ENCODE assay signal across 13 cellular contexts in genomic region chr4:167903291-167903721, GRCh38.
A peak's percentile ranks its signal among the peaks of the same experiment; 100 is the strongest.
DNase-seq lines count a peak whose midpoint lies in the region; FAIRE-seq and TF ChIP-seq lines count a peak whose summit lies in the region.
"Had no signal": no experiment of that assay in that cellular context is flagged by ENCODE, and none has a peak within 500 bp of the region (broad histone marks: within the 10 kb centered on the region; RNA-seq: fewer than 3 reads in every experiment).

No MANE protein-coding gene starts in this region.

- no peak for TF ChIP-seq CTCF in endothelial cell of umbilical vein (IDR thresholded peaks at IDR 0.05; ENCODE audit: extremely low read depth in 1 of 2, insufficient read depth in 1 of 2, low read depth in 1 of 2, low read length in 2 of 2)

- H2BK120ac ChIP-seq in mesenchymal stem cell (ENCODE audit: low read depth, low read length), result no peak overlapping the region

- intact Hi-C loops in endothelial cell of umbilical vein (cut with micrococcal nuclease), result no loop called here

- no peak overlapping the region for H3K23ac ChIP-seq in mesenchymal stem cell (ENCODE audit: low read length in 2 of 2)

- H4K20me1 ChIP-seq in endothelial cell of umbilical vein (replicated peaks; ENCODE audit: control insufficient read depth, extremely low read depth, insufficient read depth, low read length), result no peaks in the 10 kb centered on the region

- POLR2A ChIA-PET in endothelial cell of umbilical vein (lab: Charles Lee), result no interaction called here

- FAIRE-seq in endothelial cell of umbilical vein (lab: Jason Lieb, UNC), result no peak

- TF ChIP-seq POLR2A in endothelial cell of umbilical vein (IDR thresholded peaks at IDR 0.05; ENCODE audit: low read depth, low read length), result no peak

- BruUV-seq in endothelial cell of umbilical vein (replicated peaks; lab: Mats Ljungman, UMichigan), result no TSS peak

- no peak overlapping the region for H3K4me3 ChIP-seq in endothelial cell of umbilical vein (replicated peaks in 1 of 3; ENCODE audit: insufficient read depth in 1 of 3, low read depth in 1 of 3, low read length in 3 of 3)
- H3K4me3 ChIP-seq in mesenchymal stem cell (ENCODE audit: insufficient read depth in 1 of 2, low read depth in 1 of 2, low read length in 2 of 2), result peak overlapping the region in 1 of 2 experiments; percentile 32
- H3K4me3 ChIP-seq: right atrium auricular region, SJCRH30 had no signal

- H3K27me3 ChIP-seq in endothelial cell of umbilical vein (ENCODE audit: control insufficient read depth in 2 of 2, insufficient read depth in 2 of 2, low read length in 2 of 2), result no peaks in the 10 kb centered on the region
- H3K27me3 ChIP-seq in mesenchymal stem cell (ENCODE audit: control insufficient read depth in 1 of 2, insufficient read depth in 1 of 2, low read length in 2 of 2), result no peaks in the 10 kb centered on the region
- H3K27me3 ChIP-seq: right atrium auricular region, SJCRH30 had no signal

- no peak overlapping the region for H2BK15ac ChIP-seq in mesenchymal stem cell (ENCODE audit: low read depth, poor library complexity, severe bottlenecking)

- no peaks in the 10 kb centered on the region for H3K36me3 ChIP-seq in endothelial cell of umbilical vein (ENCODE audit: control insufficient read depth in 2 of 2, extremely low read depth in 1 of 2, insufficient read depth in 2 of 2, low read length in 2 of 2)
- H3K36me3 ChIP-seq in mesenchymal stem cell (ENCODE audit: control insufficient read depth in 1 of 2, insufficient read depth in 2 of 2, low read depth in 1 of 2, low read length in 2 of 2), result no peaks in the 10 kb centered on the region
- H3K36me3 ChIP-seq: right atrium auricular region, SJCRH30 had no signal

- H2BK12ac ChIP-seq in mesenchymal stem cell (ENCODE audit: low read length in 2 of 2), result no peak overlapping the region

- H3K4ac ChIP-seq in mesenchymal stem cell (ENCODE audit: low read depth in 1 of 2, low read length in 2 of 2), result no peak overlapping the region

- no CpG with 5 or more reads among the region's 1 CpG for WGBS in mesenchymal stem cell

- no peaks in the 10 kb centered on the region for H3K9me1 ChIP-seq in endothelial cell of umbilical vein (replicated peaks; ENCODE audit: control insufficient read depth, extremely low read depth, insufficient read depth, low read length)

- H4K91ac ChIP-seq in mesenchymal stem cell (ENCODE audit: low read length), result no peak overlapping the region

- no peak overlapping the region for H3K18ac ChIP-seq in mesenchymal stem cell (ENCODE audit: low read depth in 1 of 2, low read length in 2 of 2)

- H3K9me3 ChIP-seq in endothelial cell of umbilical vein (replicated peaks; ENCODE audit: control insufficient read depth, insufficient read depth, low read length), result no peaks in the 10 kb centered on the region
- peaks cover 7% of the 10 kb centered on the region for H3K9me3 ChIP-seq in mesenchymal stem cell (ENCODE audit: control insufficient read depth, low read length)
- H3K9me3 ChIP-seq: right atrium auricular region, SJCRH30 had no signal

- H2AFZ ChIP-seq in endothelial cell of umbilical vein (ENCODE audit: low read depth, low read length), result peak overlapping the region; percentile 60
- H2AFZ ChIP-seq in mesenchymal stem cell (ENCODE audit: low read depth, low read length), result no peak overlapping the region

- dilution Hi-C loops in endothelial cell of umbilical vein (cut with MboI; ENCODE audit: extremely low pct_ligation_motif_present, low sequenced_read_pairs), result no loop called here

- H3K14ac ChIP-seq in mesenchymal stem cell (ENCODE audit: low read length in 2 of 2), result no peak overlapping the region

- no peak overlapping the region for H2AK5ac ChIP-seq in mesenchymal stem cell (ENCODE audit: low read length, severe bottlenecking)

- CTCF ChIA-PET in endothelial cell of umbilical vein (lab: Charles Lee), result no interaction called here

- DNase-seq in EH (ENCODE audit: low read depth) (peak; percentile 46), OCI-M1 (lab: John Stamatoyannopoulos, UW) (peak; percentile 37), endothelial cell of umbilical vein (ENCODE audit: low read depth, low spot score) (peak; percentile 81), mesenchymal stem cell (peak; percentile 27), amniotic stem cell (lab: John Stamatoyannopoulos, UW) (no peak), NCI-H1417 treated with DMSO at 0.1 percent for 48 hours (lab: John Stamatoyannopoulos, UW) (no peak)
- no peak for DNase-seq in activated CD8-positive, alpha-beta memory T cell treated with anti-CD3 and anti-CD28 coated beads for 24 hours
- DNase-seq in activated effector memory CD4-positive, alpha-beta T cell treated with anti-CD3 and anti-CD28 coated beads, Interleukin-2, amount 50 U/mL, for 16 hours, result no peak
- DNase-seq: activated gamma-delta T cell, H9, NCI-H774, SJCRH30 had no signal

- H3K4me2 ChIP-seq in endothelial cell of umbilical vein (ENCODE audit: insufficient read depth, low read length) (peak overlapping the region; percentile 52), mesenchymal stem cell (ENCODE audit: low read length, poor library complexity, severe bottlenecking) (no peak overlapping the region)

- H3K4me1 ChIP-seq in endothelial cell of umbilical vein (ENCODE audit: control insufficient read depth, extremely low read depth, insufficient read depth, low read length) (peaks cover 18% of the 10 kb centered on the region), mesenchymal stem cell (ENCODE audit: control insufficient read depth, insufficient read depth, low read depth, low read length) (no peaks in the 10 kb centered on the region)
- H3K4me1 ChIP-seq: right atrium auricular region, SJCRH30 had no signal

- H3K9ac ChIP-seq in endothelial cell of umbilical vein (replicated peaks; ENCODE audit: extremely low read depth, insufficient read depth, low read length), result no peak overlapping the region
- peak overlapping the region; percentile 44 for H3K9ac ChIP-seq in mesenchymal stem cell (ENCODE audit: low read length)

- H3K79me2 ChIP-seq in endothelial cell of umbilical vein (ENCODE audit: control insufficient read depth, insufficient read depth, low read length), result no peaks in the 10 kb centered on the region

- no peak overlapping the region for H4K8ac ChIP-seq in mesenchymal stem cell (ENCODE audit: low read length)

- H3K79me1 ChIP-seq in mesenchymal stem cell (replicated peaks; ENCODE audit: low read length, poor library complexity, severe bottlenecking), result no peaks in the 10 kb centered on the region

- H2BK5ac ChIP-seq in mesenchymal stem cell (ENCODE audit: low read depth, low read length, poor library complexity, severe bottlenecking), result no peak overlapping the region

- peak overlapping the region; percentile 77 for H3K27ac ChIP-seq in endothelial cell of umbilical vein (ENCODE audit: insufficient read depth, low read depth, low read length)
- no peak overlapping the region for H3K27ac ChIP-seq in mesenchymal stem cell (ENCODE audit: low read length, poor library complexity, severe bottlenecking)
- H3K27ac ChIP-seq: right atrium auricular region, SJCRH30 had no signal

TF ChIP-seq in endothelial cell of umbilical vein, 7 proteins besides CTCF, POLR2A, EP300 and RAD21:
- TF ChIP-seq GATA2 (IDR thresholded peaks at IDR 0.05; ENCODE audit: insufficient read depth, insufficient read length, low read depth, low read length) (peak; percentile 78), JUN (IDR thresholded peaks at IDR 0.05; ENCODE audit: borderline replicate concordance, insufficient read depth, insufficient read length, low read depth) (peak; percentile 73), MAX (IDR thresholded peaks at IDR 0.05; ENCODE audit: insufficient read depth, insufficient read length) (no peak), MYC (IDR thresholded peaks at IDR 0.05; ENCODE audit: low read depth, low read length) (no peak), POLR2AphosphoS5 (IDR thresholded peaks at IDR 0.05; ENCODE audit: insufficient read depth, low read depth, low read length) (peak; percentile 44), FOS (IDR thresholded peaks at IDR 0.05; ENCODE audit: borderline replicate concordance, insufficient read depth, low read length) (peak; percentile 95), EZH2 (IDR thresholded peaks at IDR 0.05; ENCODE audit: borderline replicate concordance, low read depth, low read length, severe bottlenecking) (no peak)

Comparison
In these comparisons a context has a peak if more than half of its experiments do, and no peak if none do; other contexts are left out.
1. DNase-seq: peak in EH (single experiment), OCI-M1 (single experiment), endothelial cell of umbilical vein (single experiment) and mesenchymal stem cell (single experiment); none in amniotic stem cell (single experiment), activated CD8-positive, alpha-beta memory T cell treated with anti-CD3 and anti-CD28 coated beads for 24 hours (single experiment), activated effector memory CD4-positive, alpha-beta T cell treated with anti-CD3 and anti-CD28 coated beads, Interleukin-2, amount 50 U/mL, for 16 hours (single experiment) and NCI-H1417 treated with DMSO at 0.1 percent for 48 hours (single experiment).